ENCODE assay signal across 1 cellular context in genomic region chr20:61436674-61437279, GRCh38.
TF ChIP-seq lines count a peak whose summit lies in the region.

No MANE protein-coding gene starts in this region.

TF ChIP-seq in HepG2, 621 proteins besides CTCF, POLR2A, EP300 and RAD21 (continued from another document):
- TF ChIP-seq SCMH1 (CRISPR knock-in tag; IDR thresholded peaks at IDR 0.05; ENCODE audit: borderline replicate concordance) = no peak
